30 cellular contexts compared by ENCODE assay signal in genomic region chr5:31211098-31211497, GRCh38. TPM values are rescaled to one million over a fixed set of nuclear protein-coding genes. Genes with fewer than 3 reads are reported as not detected.
"Had no signal": no experiment of that assay in that cellular context is flagged by ENCODE, and none has a peak within 500 bp of the region (broad histone marks: within the 10 kb centered on the region; RNA-seq: fewer than 3 reads in every experiment).

No MANE protein-coding gene starts in this region.

- H3K4me1 ChIP-seq: testis, upper lobe of right lung, uterus had no signal

- ATAC-seq: left cardiac atrium; left lobe of liver; natural killer cell; right cardiac atrium; sciatic nerve; stimulated activated naive B cell treated with anti-CD40 and anti-IgM and Interleukin-4, amounts not matched to agents 10 μg/mL and 1 μg/mL and 100 μg/mL, for 72 hours; stimulated activated naive CD8-positive, alpha-beta T cell treated with anti-CD3 and anti-CD28 coated beads, Interleukin-15, Interleukin-2, amounts not matched to agents 100 U/mL and 50 U/mL, for 24 hours; upper lobe of right lung had no signal

- H3K27ac ChIP-seq: hepatocyte, neural progenitor cell, neutrophil, ovary, skin epidermis, stomach, testis, thyroid gland, upper lobe of right lung had no signal

- H3K4me3 ChIP-seq: heart right ventricle, hepatocyte, lung, neural progenitor cell, ovary, skin epidermis, stomach, testis, thyroid gland, upper lobe of right lung, uterus had no signal

- DNase-seq: heart right ventricle; islet precursor cell; left cardiac atrium; mesendoderm; naive B cell; natural killer cell; nephron progenitor cell; occipital lobe; ovary; right cardiac atrium; stimulated activated CD4-positive, alpha-beta T cell treated with anti-CD3 and anti-CD28 coated beads, Interleukin-12 subunit alpha, Interleukin-12 subunit beta, amount 100 ng/mL, for 4 hours; stimulated activated CD4-positive, alpha-beta T cell treated with anti-CD3 and anti-CD28 coated beads, Interleukin-15, amount 100 ng/mL, for 24 hours; stimulated activated CD4-positive, alpha-beta T cell treated with anti-CD3 and anti-CD28 coated beads, Interleukin-2, amount 100 ng/mL, for 24 hours; stimulated activated CD4-positive, alpha-beta T cell treated with anti-CD3 and anti-CD28 coated beads, Interleukin-4, amount 100 ng/mL, for 1 hour; stimulated activated naive B cell treated with anti-CD40 and anti-IgM and Interleukin-4, amounts not matched to agents 10 μg/mL and 1 μg/mL and 100 μg/mL, for 72 hours; stimulated activated naive CD8-positive, alpha-beta T cell treated with anti-CD3 and anti-CD28 coated beads, Interleukin-15, Interleukin-2, amounts not matched to agents 100 U/mL and 50 U/mL, for 24 hours; stomach; testis; thyroid gland; trophoblast cell; upper lobe of right lung; uterus had no signal

- H3K27me3 ChIP-seq: hepatocyte, neural progenitor cell, neutrophil, ovary, stomach, testis, thyroid gland, upper lobe of right lung, uterus had no signal

- H3K9me3 ChIP-seq: heart right ventricle, neutrophil, ovary, stomach, testis, thyroid gland, upper lobe of right lung, uterus had no signal

- H3K36me3 ChIP-seq: heart right ventricle, neural progenitor cell, neutrophil, ovary, stomach, thyroid gland, upper lobe of right lung, uterus had no signal

RNA-seq across cellular contexts. Expression of gene CDH6, which starts 17.6 kb away (rescaled TPM):
- total RNA-seq: mononuclear cell, natural killer cell had no signal
